In genomic region chr1:201116091-201116490, GRCh38 we compare ENCODE assay signal across 18 cellular contexts. TPM values are rescaled to one million over a fixed set of nuclear protein-coding genes. Genes with fewer than 3 reads are reported as not detected.
"Had no signal": no experiment of that assay in that cellular context is flagged by ENCODE, and none has a peak within 500 bp of the region (broad histone marks: within the 10 kb centered on the region; RNA-seq: fewer than 3 reads in every experiment).

No MANE protein-coding gene starts in this region.

- H3K4me1 ChIP-seq: colonic mucosa, parathyroid adenoma had no signal

- H3K36me3 ChIP-seq: colonic mucosa, esophagus squamous epithelium, tibial artery, vagina had no signal

- H3K36me3 Mint-ChIP-seq: activated naive CD8-positive, alpha-beta T cell treated with anti-CD3 and anti-CD28 coated beads, Interleukin-2, amount 10 ng/mL, durations not matched to agents 7 days and 5 days had no signal

- H3K4me3 Mint-ChIP-seq: activated naive CD8-positive, alpha-beta T cell treated with anti-CD3 and anti-CD28 coated beads, Interleukin-2, amount 10 ng/mL, durations not matched to agents 7 days and 5 days; T-helper 1 cell treated with Interleukin-12 subunit alpha and Interleukin-12 subunit beta and Interleukin-4 antibody, amounts not matched to agents 30 μg/mL and 1 μg/mL, for 36 hours had no signal

- H3K4me3 ChIP-seq: colonic mucosa, esophagus squamous epithelium, mucosa of descending colon, vagina had no signal

- ATAC-seq: activated CD4-positive, CD25-positive, alpha-beta regulatory T cell treated with anti-CD3 and anti-CD28 coated beads, Interleukin-2, amount 50 U/mL, for 24 hours; mucosa of descending colon had no signal

- DNase-seq: activated gamma-delta T cell; activated naive CD8-positive, alpha-beta T cell treated with anti-CD3 and anti-CD28 coated beads, Interleukin-2, amount 10 ng/mL, durations not matched to agents 7 days and 5 days; activated T-cell treated with anti-CD3 and anti-CD28 coated beads, Interleukin-2, amount 50 U/mL, for 48 hours; aorta; colonic mucosa; esophagus squamous epithelium; foreskin fibroblast; glutamatergic neuron; mammary epithelial cell; mucosa of descending colon; stimulated activated CD4-positive, alpha-beta T cell treated with anti-CD3 and anti-CD28 coated beads, Interleukin-4, amount 100 ng/mL, for 4 hours; tibial artery had no signal

- H3K27me3 ChIP-seq: vagina had no signal

- H3K79me2 ChIP-seq: parathyroid adenoma had no signal

- H2AFZ ChIP-seq: parathyroid adenoma had no signal

- H3K27ac Mint-ChIP-seq: activated naive CD8-positive, alpha-beta T cell treated with anti-CD3 and anti-CD28 coated beads, Interleukin-2, amount 10 ng/mL, durations not matched to agents 7 days and 5 days; T-helper 1 cell treated with Interleukin-12 subunit alpha and Interleukin-12 subunit beta and Interleukin-4 antibody, amounts not matched to agents 30 μg/mL and 1 μg/mL, for 36 hours had no signal

- H3K9me3 Mint-ChIP-seq: activated naive CD8-positive, alpha-beta T cell treated with anti-CD3 and anti-CD28 coated beads, Interleukin-2, amount 10 ng/mL, durations not matched to agents 7 days and 5 days; T-helper 1 cell treated with Interleukin-12 subunit alpha and Interleukin-12 subunit beta and Interleukin-4 antibody, amounts not matched to agents 30 μg/mL and 1 μg/mL, for 36 hours had no signal

- H3K9me3 ChIP-seq: colonic mucosa, esophagus squamous epithelium, mucosa of descending colon, tibial artery, vagina had no signal

- H3K27ac ChIP-seq: colonic mucosa, esophagus squamous epithelium, parathyroid adenoma, tibial artery, vagina had no signal

- H3K9ac ChIP-seq: parathyroid adenoma had no signal

RNA-seq across cellular contexts. Expression of gene CACNA1S, which starts 3.9 kb away (rescaled TPM):
- total RNA-seq: activated naive CD8-positive, alpha-beta T cell treated with anti-CD3 and anti-CD28 coated beads, Interleukin-2, amount 10 ng/mL, durations not matched to agents 7 days and 5 days; aorta; colonic mucosa; esophagus squamous epithelium; mammary epithelial cell; mucosa of descending colon; renal cortical epithelial cell; vagina had no signal
- polyA plus RNA-seq: aorta, mammary epithelial cell had no signal

RNA-seq across cellular contexts. Expression of gene ASCL5, which starts 10.9 kb away (rescaled TPM):
- total RNA-seq: activated naive CD8-positive, alpha-beta T cell treated with anti-CD3 and anti-CD28 coated beads, Interleukin-2, amount 10 ng/mL, durations not matched to agents 7 days and 5 days; aorta; cardiac septum; colonic mucosa; esophagus squamous epithelium; mammary epithelial cell; mucosa of descending colon; renal cortical epithelial cell; vagina had no signal
- polyA plus RNA-seq: mammary epithelial cell had no signal
